In the genomic region with DNA sequence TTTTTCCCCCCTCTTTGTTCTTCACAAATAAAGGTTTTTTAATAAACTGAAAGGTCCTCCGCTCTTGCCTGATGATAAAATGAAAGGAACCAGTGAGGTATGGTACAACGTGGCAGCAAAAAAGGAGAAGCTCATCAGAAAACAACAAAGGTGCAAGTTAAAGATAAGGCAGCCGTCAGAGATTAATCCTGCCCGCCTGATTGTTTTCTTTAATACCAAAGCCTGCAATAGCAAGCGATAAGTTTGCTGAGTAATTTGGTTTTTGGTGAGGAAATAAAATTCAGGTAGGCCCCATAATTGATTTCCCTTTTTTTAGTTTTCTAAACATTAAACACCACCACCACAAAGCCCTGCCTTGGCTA, we compare ENCODE assay signal across 21 cellular contexts.
"Had no signal": no experiment of that assay in that cellular context is flagged by ENCODE, and none has a peak within 500 bp of the region (broad histone marks: within the 10 kb centered on the region; RNA-seq: fewer than 3 reads in every experiment).

No MANE protein-coding gene starts in this region.

- H3K4me2 ChIP-seq: smooth muscle cell had no signal

- H3K4me1 ChIP-seq: heart left ventricle, lower lobe of right lung, psoas muscle, right lobe of liver had no signal

- ATAC-seq: activated naive CD8-positive, alpha-beta T cell treated with anti-CD3 and anti-CD28 coated beads, Interleukin-2, amount 50 U/mL, for 24 hours; activated T-helper 17 cell treated with anti-CD3 and anti-CD28 coated beads, Interleukin-2, amount 50 U/mL, for 72 hours; heart left ventricle; left cardiac atrium; lower lobe of right lung; psoas muscle; right lobe of liver; T-helper 17 cell had no signal

- H3K36me3 ChIP-seq: heart left ventricle, lower lobe of right lung, right lobe of liver had no signal

- H3K27me3 ChIP-seq: right lobe of liver had no signal

- H3K9me3 ChIP-seq: heart left ventricle, lower lobe of right lung, psoas muscle, right lobe of liver had no signal

- DNase-seq: activated CD4-positive, alpha-beta T cell treated with anti-CD3 and anti-CD28 coated beads, Interleukin-2, amount 50 U/mL, for 1 hour; activated CD8-positive, alpha-beta memory T cell treated with anti-CD3 and anti-CD28 coated beads for 24 hours; activated naive CD4-positive, alpha-beta T cell treated with Interleukin-2 at 50 U/mL for 16 hours; activated naive CD8-positive, alpha-beta T cell treated with anti-CD3 and anti-CD28 coated beads, Interleukin-2, amount 50 U/mL, for 24 hours; aorta; effector memory CD4-positive, alpha-beta T cell; heart left ventricle; left cardiac atrium; lower lobe of right lung; nephron progenitor cell; psoas muscle; right lobe of liver; stimulated activated CD4-positive, alpha-beta T cell treated with anti-CD3 and anti-CD28 coated beads, Interleukin-4, amount 100 ng/mL, for 4 hours; stimulated activated CD8-positive, alpha-beta memory T cell treated with anti-CD3 and anti-CD28 coated beads, Interleukin-4, amount 100 ng/mL, for 48 hours; stimulated activated naive CD4-positive, alpha-beta T cell treated with Interleukin-2 at 50 U/mL for 16 hours; substantia nigra; T-helper 17 cell; trophoblast cell had no signal

- H3K27ac ChIP-seq: epithelial cell of prostate, heart left ventricle, lower lobe of right lung, psoas muscle, right lobe of liver had no signal

- H3K4me3 ChIP-seq: heart left ventricle, lower lobe of right lung, psoas muscle, right lobe of liver, smooth muscle cell had no signal
